ENCODE assay signal across 21 cellular contexts in genomic region chr5:161333194-161333880, GRCh38.
DNase-seq lines count a peak whose midpoint lies in the region; ATAC-seq, FAIRE-seq and TF ChIP-seq lines count a peak whose summit lies in the region.
"Had no signal": no experiment of that assay in that cellular context is flagged by ENCODE, and none has a peak within 500 bp of the region (broad histone marks: within the 10 kb centered on the region; RNA-seq: fewer than 3 reads in every experiment).

No MANE protein-coding gene starts in this region.

- no peak overlapping the region for H3K23ac ChIP-seq in H1 (ENCODE audit: insufficient read length)
- no peak overlapping the region for H3K23ac ChIP-seq in mesendoderm (ENCODE audit: low read length)

- H2BK15ac ChIP-seq in H1 (ENCODE audit: low read length) (no peak overlapping the region), mesendoderm (replicated peaks; ENCODE audit: low read depth) (no peak overlapping the region)

- 82% methylated on average over 3 of the region's 3 CpGs; no CpG with 5 or more reads in 1 of the 2 experiments for WGBS in H1 (ENCODE audit: extremely low coverage in 1 of 2, insufficient coverage in 1 of 2, insufficient read length in 1 of 2, insufficient replicate concordance in 2 of 2, low coverage in 1 of 2, low lambda C conversion rate in 2 of 2, missing lambda C conversion rate in 1 of 2), 2 experiments
- no CpG with 5 or more reads among the region's 3 CpGs for WGBS in mesendoderm (ENCODE audit: extremely low coverage, insufficient coverage, low lambda C conversion rate)

- no peaks in the 10 kb centered on the region for H4K20me1 ChIP-seq in H1 (replicated peaks in 1 of 2; ENCODE audit: control insufficient read depth in 1 of 2, insufficient read depth in 2 of 2, low read length in 2 of 2)

- H2AFZ ChIP-seq in H1 (ENCODE audit: low read length), result no peak overlapping the region
- H2AFZ ChIP-seq: GM23248 had no signal

- no peak overlapping the region for H4K91ac ChIP-seq in H1 (replicated peaks; ENCODE audit: insufficient read length, low read length)

- no peak overlapping the region for H3K27ac ChIP-seq in H1 (ENCODE audit: low read depth, low read length)
- H3K27ac ChIP-seq in mesendoderm (ENCODE audit: low read depth, low read length), result no peak overlapping the region
- H3K27ac ChIP-seq: 22Rv1, A549, C4-2B, GM23248 had no signal

- H2BK120ac ChIP-seq in H1 (replicated peaks; ENCODE audit: low read depth, low read length), result no peak overlapping the region
- H2BK120ac ChIP-seq in mesendoderm (ENCODE audit: low read depth, low read length), result no peak overlapping the region

- TF ChIP-seq POLR2A in H1 (IDR thresholded peaks at IDR 0.05; ENCODE audit: control extremely low read depth in 1 of 2, low read depth in 2 of 2, low read length in 2 of 2) (no peak), GM18505 (IDR thresholded peaks at IDR 0.05; ENCODE audit: borderline replicate concordance, extremely low read depth, insufficient read depth, insufficient read length) (no peak)

- H2BK20ac ChIP-seq in H1 (ENCODE audit: low read length), result no peak overlapping the region

- no peak for TF ChIP-seq RAD21 in H1 (IDR thresholded peaks at IDR 0.05 in 1 of 2, conservative IDR thresholded peaks at IDR 0.05 in 1 of 2; ENCODE audit: low read depth in 2 of 2, low read length in 2 of 2)

- no peak overlapping the region for H3K4ac ChIP-seq in H1 (replicated peaks; ENCODE audit: insufficient read length, low read depth, low read length)
- no peak overlapping the region for H3K4ac ChIP-seq in mesendoderm (ENCODE audit: low read depth, low read length)

- H3K14ac ChIP-seq in H1 (ENCODE audit: insufficient read length), result no peak overlapping the region

- H3K27me3 ChIP-seq in H1 (replicated peaks in 1 of 4; ENCODE audit: control insufficient read depth in 3 of 4, extremely low read depth in 1 of 4, insufficient read depth in 3 of 4, low read length in 3 of 4), result no peaks in the 10 kb centered on the region
- H3K27me3 ChIP-seq in mesendoderm (ENCODE audit: insufficient read depth, low read length, poor library complexity), result no peaks in the 10 kb centered on the region

- H2BK5ac ChIP-seq in H1 (ENCODE audit: low read depth, low read length) (no peak overlapping the region), mesendoderm (ENCODE audit: low read length) (no peak overlapping the region)

- no peaks in the 10 kb centered on the region for H3K79me1 ChIP-seq in H1 (ENCODE audit: low read depth, low read length)
- H3K79me1 ChIP-seq in mesendoderm (ENCODE audit: low read length), result no peaks in the 10 kb centered on the region

- H4K8ac ChIP-seq in H1 (ENCODE audit: extremely low read depth, insufficient read depth, low read length), result no peak overlapping the region
- H4K8ac ChIP-seq in mesendoderm (ENCODE audit: low read depth, low read length), result no peak overlapping the region

- H3K9ac ChIP-seq in H1 (replicated peaks in 1 of 4; ENCODE audit: extremely low read depth in 1 of 4, low read depth in 3 of 4, low read length in 3 of 4) (no peak overlapping the region), mesendoderm (ENCODE audit: low read length) (no peak overlapping the region)
- H3K9ac ChIP-seq: GM23248 had no signal

- H3K4me3 ChIP-seq in H1 (ENCODE audit: extremely low read depth in 1 of 4, insufficient read depth in 2 of 4, low read depth in 3 of 4, low read length in 4 of 4) (no peak overlapping the region), mesendoderm (ENCODE audit: low read length) (no peak overlapping the region)
- H3K4me3 ChIP-seq: A549, GM23248, K562 had no signal

- H4K5ac ChIP-seq in H1 (ENCODE audit: insufficient read length, low read depth, low read length) (no peak overlapping the region), mesendoderm (ENCODE audit: low read length) (no peak overlapping the region)

- H3K23me2 ChIP-seq in H1 (ENCODE audit: low read depth, low read length), result no peaks in the 10 kb centered on the region

- ATAC-seq in GM18868 (IDR thresholded peaks at IDR 0.05; ENCODE audit: unreplicated experiment), result peak; percentile 41
- ATAC-seq in GM18505 (IDR thresholded peaks at IDR 0.05; ENCODE audit: unreplicated experiment), result no peak
- ATAC-seq in left cardiac atrium, result no peak
- ATAC-seq: A549, K562 had no signal

- no peaks in the 10 kb centered on the region for H3K79me2 ChIP-seq in H1 (ENCODE audit: control insufficient read depth in 1 of 2, insufficient read depth in 2 of 2, low read length in 2 of 2)
- H3K79me2 ChIP-seq in mesendoderm (ENCODE audit: control insufficient read depth, insufficient read depth, low read length), result no peaks in the 10 kb centered on the region

- H3K18ac ChIP-seq in H1 (ENCODE audit: extremely low read depth, low read length) (no peak overlapping the region), mesendoderm (ENCODE audit: low read length) (no peak overlapping the region)

- H2BK12ac ChIP-seq in H1 (ENCODE audit: low read depth, low read length), result no peak overlapping the region

- CTCF ChIA-PET in H1 (lab: Charles Lee; ENCODE audit: partially characterized antibody), result no interaction called here

- FAIRE-seq in H1 (lab: Jason Lieb, UNC), result peak; percentile 7
- FAIRE-seq: A549, GM12892, HTR-8/SVneo, K562 had no signal

- POLR2A ChIA-PET in H1 (lab: Charles Lee; ENCODE audit: partially characterized antibody), result no interaction called here

- no peaks in the 10 kb centered on the region for H3K36me3 ChIP-seq in H1 (ENCODE audit: control insufficient read depth in 2 of 4, insufficient read depth in 4 of 4, low read length in 3 of 4)
- H3K36me3 ChIP-seq in mesendoderm (ENCODE audit: control insufficient read depth, insufficient read depth, low read length), result no peaks in the 10 kb centered on the region

- no peak for TF ChIP-seq CTCF in H1 (IDR thresholded peaks at IDR 0.05; ENCODE audit: control extremely low read depth in 1 of 3, insufficient read depth in 1 of 3, low read depth in 1 of 3, low read length in 3 of 3)

- H3K56ac ChIP-seq in H1 (replicated peaks; ENCODE audit: insufficient read length, low read depth, low read length) (no peak overlapping the region), mesendoderm (ENCODE audit: low read length) (no peak overlapping the region)

- H3K4me2 ChIP-seq in H1 (ENCODE audit: insufficient read depth in 1 of 2, low read depth in 2 of 2, low read length in 2 of 2) (peak overlapping the region in 1 of 2 experiments; percentile 25; a peak in 1 of 4 replicates), mesendoderm (ENCODE audit: low read length) (no peak overlapping the region)
- H3K4me2 ChIP-seq: A549 had no signal

- no peak overlapping the region for H2AK5ac ChIP-seq in H1 (ENCODE audit: low read depth, low read length)
- no peak overlapping the region for H2AK5ac ChIP-seq in mesendoderm (ENCODE audit: low read length)

- H3K9me3 ChIP-seq in H1 (ENCODE audit: insufficient read depth in 2 of 2, low read depth in 1 of 2, low read length in 1 of 2), result no peaks in the 10 kb centered on the region
- H3K9me3 ChIP-seq: A549 had no signal

- H3K4me1 ChIP-seq in H1 (replicated peaks in 1 of 4; ENCODE audit: control insufficient read depth in 3 of 4, insufficient read depth in 4 of 4, low read length in 3 of 4), result peaks cover 0 to 5% (median 0%) of the 10 kb centered on the region in 4 experiments; a peak in 1 of 7 replicates
- H3K4me1 ChIP-seq in mesendoderm (ENCODE audit: control insufficient read depth, low read depth, low read length), result no peaks in the 10 kb centered on the region
- H3K4me1 ChIP-seq: A549 had no signal

- intact Hi-C loops in left cardiac atrium (cut with DNase I), result no loop called here

- DNase-seq in H1 (ENCODE audit: low read depth in 1 of 2, low spot score in 2 of 2) (no peak), mesendoderm (peak; percentile 85), retina (peak; percentile 1), NCI-H1048 (lab: John Stamatoyannopoulos, UW) (no peak), left cardiac atrium (no peak)
- DNase-seq: AML-193; CD4-positive, alpha-beta T cell; DMS153; DMS79; GDM1; GM23248; H7; IMR-90 had no signal

- no peak for TF ChIP-seq EP300 in H1 (IDR thresholded peaks at IDR 0.05; ENCODE audit: borderline replicate concordance in 1 of 2, low read depth in 2 of 2, low read length in 2 of 2)

TF ChIP-seq in H1, 55 proteins besides CTCF, POLR2A, EP300 and RAD21 (continues in another document):
- TF ChIP-seq KDM5A (IDR thresholded peaks at IDR 0.05; ENCODE audit: low read length) (no peak), POU5F1 (IDR thresholded peaks at IDR 0.05; ENCODE audit: low read depth, low read length) (no peak)

Comparison
In these comparisons a context has a peak if more than half of its experiments do, and no peak if none do; other contexts are left out.
1. DNase-seq: peak in mesendoderm (single experiment) and retina (single experiment); none in H1 (0 of 2), NCI-H1048 (single experiment) and left cardiac atrium (single experiment).